In the genomic region with DNA sequence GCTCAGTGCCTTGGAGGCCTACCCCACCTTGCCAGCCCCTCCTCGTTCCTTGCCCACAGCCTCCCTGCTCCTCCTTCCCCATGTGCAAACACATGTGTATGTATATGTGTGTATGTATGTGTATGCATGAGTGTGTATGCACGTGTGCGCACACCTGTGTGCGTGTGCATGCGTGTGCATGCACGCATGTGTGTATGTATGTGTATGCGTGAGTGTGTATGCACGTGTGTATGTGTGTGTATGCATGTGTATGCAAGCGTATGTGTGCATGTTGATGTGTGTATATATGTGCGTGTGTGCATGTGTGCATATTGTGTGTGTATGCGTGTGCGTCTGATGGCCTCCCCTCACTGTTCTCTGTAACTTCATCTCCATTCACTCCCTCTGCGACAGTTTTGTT, we compare ENCODE assay signal across 23 cellular contexts.
DNase-seq lines count a peak whose midpoint lies in the region; ATAC-seq and TF ChIP-seq lines count a peak whose summit lies in the region.
"Had no signal": no experiment of that assay in that cellular context is flagged by ENCODE, and none has a peak within 500 bp of the region (broad histone marks: within the 10 kb centered on the region; RNA-seq: fewer than 3 reads in every experiment).

No MANE protein-coding gene starts in this region.

- CTCF ChIA-PET in activated CD8-positive, alpha-beta T cell treated with anti-CD3 and anti-CD28 coated beads, Interleukin-2, amount 10 ng/mL, durations not matched to agents 7 days and 5 days (lab: Charles Lee): no interaction called here
- CTCF ChIA-PET in activated CD8-positive, alpha-beta T cell treated with anti-CD3 and anti-CD28 coated beads for 36 hours (lab: Charles Lee): no interaction called here

- TF ChIP-seq POLR2A in uterus (IDR thresholded peaks at IDR 0.05): no peak

- H3K27me3 Mint-ChIP-seq in activated CD8-positive, alpha-beta T cell treated with anti-CD3 and anti-CD28 coated beads, Interleukin-2, amount 10 ng/mL, durations not matched to agents 7 days and 5 days (ENCODE audit: low read depth): peaks cover 17% of the 10 kb centered on the region
- H3K27me3 Mint-ChIP-seq in activated CD8-positive, alpha-beta T cell treated with anti-CD3 and anti-CD28 coated beads for 36 hours: peaks cover 17% of the 10 kb centered on the region
- H3K27me3 Mint-ChIP-seq in endothelial cell (ENCODE audit: unreplicated experiment): peaks cover 30% of the 10 kb centered on the region

- H3K9me3 Mint-ChIP-seq in activated CD8-positive, alpha-beta T cell treated with anti-CD3 and anti-CD28 coated beads, Interleukin-2, amount 10 ng/mL, durations not matched to agents 7 days and 5 days (ENCODE audit: insufficient read depth): no peaks in the 10 kb centered on the region
- no peaks in the 10 kb centered on the region for H3K9me3 Mint-ChIP-seq in activated CD8-positive, alpha-beta T cell treated with anti-CD3 and anti-CD28 coated beads for 36 hours
- H3K9me3 Mint-ChIP-seq in endothelial cell (ENCODE audit: unreplicated experiment): no peaks in the 10 kb centered on the region
- H3K9me3 Mint-ChIP-seq: CD4-positive, alpha-beta T cell; GM23338 had no signal

- peak overlapping the region; percentile 40 for H3K27ac Mint-ChIP-seq in activated CD8-positive, alpha-beta T cell treated with anti-CD3 and anti-CD28 coated beads, Interleukin-2, amount 10 ng/mL, durations not matched to agents 7 days and 5 days
- no peak overlapping the region for H3K27ac Mint-ChIP-seq in activated CD8-positive, alpha-beta T cell treated with anti-CD3 and anti-CD28 coated beads for 36 hours
- H3K27ac Mint-ChIP-seq in endothelial cell (ENCODE audit: unreplicated experiment): peak overlapping the region; percentile 43
- H3K27ac Mint-ChIP-seq: CD4-positive, alpha-beta T cell had no signal

- no peaks in the 10 kb centered on the region for H3K79me2 ChIP-seq in neural cell (replicated peaks; ENCODE audit: insufficient read depth, low read length)

- H3K27ac ChIP-seq in neural cell (ENCODE audit: low read length): peak overlapping the region; percentile 95
- no peak overlapping the region for H3K27ac ChIP-seq in effector memory CD4-positive, alpha-beta T cell (ENCODE audit: insufficient read depth, low read length, poor library complexity, severe bottlenecking)
- H3K27ac ChIP-seq in uterus: no peak overlapping the region
- H3K27ac ChIP-seq: 22Rv1, BLaER1, SJSA1 had no signal

- no peak for TF ChIP-seq RAD21 in neural cell (conservative IDR thresholded peaks at IDR 0.05)

- H3K4me3 Mint-ChIP-seq in activated CD8-positive, alpha-beta T cell treated with anti-CD3 and anti-CD28 coated beads, Interleukin-2, amount 10 ng/mL, durations not matched to agents 7 days and 5 days: no peak overlapping the region
- no peak overlapping the region for H3K4me3 Mint-ChIP-seq in activated CD8-positive, alpha-beta T cell treated with anti-CD3 and anti-CD28 coated beads for 36 hours
- H3K4me3 Mint-ChIP-seq in endothelial cell (ENCODE audit: unreplicated experiment): peak overlapping the region; percentile 4
- H3K4me3 Mint-ChIP-seq: CD4-positive, alpha-beta T cell; GM23338 had no signal

- H3K27me3 ChIP-seq in neural cell (ENCODE audit: insufficient read depth, low read depth, low read length) (no peaks in the 10 kb centered on the region), uterus (no peaks in the 10 kb centered on the region)
- H3K27me3 ChIP-seq in effector memory CD4-positive, alpha-beta T cell (replicated peaks; ENCODE audit: control insufficient read depth, insufficient read depth, low read length, poor library complexity, severe bottlenecking): peaks cover 5% of the 10 kb centered on the region
- H3K27me3 ChIP-seq: BLaER1 had no signal

- TF ChIP-seq EP300 in neural cell (conservative IDR thresholded peaks at IDR 0.05; ENCODE audit: poor library complexity, severe bottlenecking): no peak

- no peak for TF ChIP-seq CTCF in activated CD8-positive, alpha-beta T cell treated with anti-CD3 and anti-CD28 coated beads for 36 hours (IDR thresholded peaks at IDR 0.05)
- TF ChIP-seq CTCF in endothelial cell (IDR thresholded peaks at IDR 0.05; ENCODE audit: unreplicated experiment): no peak
- no peak for TF ChIP-seq CTCF in neural cell (IDR thresholded peaks at IDR 0.05; ENCODE audit: poor library complexity, severe bottlenecking)
- TF ChIP-seq CTCF in uterus (IDR thresholded peaks at IDR 0.05): no peak

- peak overlapping the region; percentile 73 for H3K9ac ChIP-seq in neural cell (ENCODE audit: low read length)
- H3K9ac ChIP-seq: BLaER1 had no signal

- ATAC-seq in activated CD8-positive, alpha-beta T cell treated with anti-CD3 and anti-CD28 coated beads, Interleukin-2, amount 10 ng/mL, durations not matched to agents 7 days and 5 days: no peak
- no peak for ATAC-seq in activated CD8-positive, alpha-beta T cell treated with anti-CD3 and anti-CD28 coated beads for 36 hours
- ATAC-seq in HG03460 (IDR thresholded peaks at IDR 0.05; ENCODE audit: unreplicated experiment) (no peak), GM21528 (IDR thresholded peaks at IDR 0.05; ENCODE audit: low FRiP score, unreplicated experiment) (no peak)
- ATAC-seq: GM23338, Right ventricle myocardium inferior had no signal

- DNase-seq in activated CD8-positive, alpha-beta T cell treated with anti-CD3 and anti-CD28 coated beads, Interleukin-2, amount 10 ng/mL, durations not matched to agents 7 days and 5 days: no peak
- no peak for DNase-seq in activated CD8-positive, alpha-beta T cell treated with anti-CD3 and anti-CD28 coated beads for 36 hours
- no peak for DNase-seq in endothelial cell (ENCODE audit: low spot score)
- no peak for DNase-seq in effector memory CD4-positive, alpha-beta T cell
- no peak for DNase-seq in uterus
- DNase-seq: ACHN; CD4-positive, alpha-beta T cell; COR-L47; DMS79; IMR-90; NCI-H1436; NCI-H187 treated with DMSO at 0.1 percent for 48 hours; NCI-H2107; NCI-H446 treated with DMSO at 0.1 percent for 48 hours; NCI-H526 treated with DMSO at 0.1 percent for 48 hours had no signal

- no peak overlapping the region for H3K4me2 ChIP-seq in neural cell (ENCODE audit: low read length)
- H3K4me2 ChIP-seq: GM23338 had no signal

- H3K9me3 ChIP-seq in neural cell (ENCODE audit: low read length) (no peaks in the 10 kb centered on the region), uterus (no peaks in the 10 kb centered on the region)
- H3K9me3 ChIP-seq in effector memory CD4-positive, alpha-beta T cell (ENCODE audit: control insufficient read depth, low read length): no peaks in the 10 kb centered on the region
- H3K9me3 ChIP-seq: BLaER1, SJSA1 had no signal

- no peak overlapping the region for H2AFZ ChIP-seq in neural cell (ENCODE audit: low read depth, low read length)

- H3K36me3 Mint-ChIP-seq in activated CD8-positive, alpha-beta T cell treated with anti-CD3 and anti-CD28 coated beads, Interleukin-2, amount 10 ng/mL, durations not matched to agents 7 days and 5 days (ENCODE audit: low read depth): no peaks in the 10 kb centered on the region
- no peaks in the 10 kb centered on the region for H3K36me3 Mint-ChIP-seq in activated CD8-positive, alpha-beta T cell treated with anti-CD3 and anti-CD28 coated beads for 36 hours (ENCODE audit: low read depth)
- H3K36me3 Mint-ChIP-seq in endothelial cell (ENCODE audit: low read depth, unreplicated experiment): peaks cover 14% of the 10 kb centered on the region

- POLR2A ChIA-PET in activated CD8-positive, alpha-beta T cell treated with anti-CD3 and anti-CD28 coated beads, Interleukin-2, amount 10 ng/mL, durations not matched to agents 7 days and 5 days (lab: Charles Lee): no interaction called here
- POLR2A ChIA-PET in activated CD8-positive, alpha-beta T cell treated with anti-CD3 and anti-CD28 coated beads for 36 hours (lab: Charles Lee): no interaction called here

- no peaks in the 10 kb centered on the region for H3K4me1 Mint-ChIP-seq in activated CD8-positive, alpha-beta T cell treated with anti-CD3 and anti-CD28 coated beads, Interleukin-2, amount 10 ng/mL, durations not matched to agents 7 days and 5 days (ENCODE audit: low read depth)
- H3K4me1 Mint-ChIP-seq in activated CD8-positive, alpha-beta T cell treated with anti-CD3 and anti-CD28 coated beads for 36 hours (ENCODE audit: low read depth): peaks cover 2% of the 10 kb centered on the region
- H3K4me1 Mint-ChIP-seq in endothelial cell (ENCODE audit: unreplicated experiment): peaks cover 59% of the 10 kb centered on the region

- no peaks in the 10 kb centered on the region for H3K4me1 ChIP-seq in effector memory CD4-positive, alpha-beta T cell (ENCODE audit: control insufficient read depth, insufficient read depth, low read length, poor library complexity, severe bottlenecking)
- no peaks in the 10 kb centered on the region for H3K4me1 ChIP-seq in uterus

- no peaks in the 10 kb centered on the region for H3K9me2 ChIP-seq in neural cell (ENCODE audit: insufficient read depth, low read length)

- H4K20me1 ChIP-seq in neural cell (ENCODE audit: insufficient read depth): no peaks in the 10 kb centered on the region
- H4K20me1 ChIP-seq: BLaER1 had no signal

- intact Hi-C loops in activated CD8-positive, alpha-beta T cell treated with anti-CD3 and anti-CD28 coated beads for 36 hours (cut with micrococcal nuclease): no loop called here
- intact Hi-C loops in uterus (cut with DNase I; ENCODE audit: low total_unique reads): no loop called here

- H3K4me3 ChIP-seq in neural cell (ENCODE audit: low read length): no peak overlapping the region
- no peak overlapping the region for H3K4me3 ChIP-seq in effector memory CD4-positive, alpha-beta T cell (ENCODE audit: insufficient read depth, low read depth, low read length, poor library complexity, severe bottlenecking)
- H3K4me3 ChIP-seq in uterus: no peak overlapping the region
- H3K4me3 ChIP-seq: BLaER1, GM23338, SJSA1 had no signal

- no peaks in the 10 kb centered on the region for H3F3A ChIP-seq in neural cell (ENCODE audit: insufficient read depth, low read length, poor library complexity, severe bottlenecking)

- H3K36me3 ChIP-seq in neural cell (ENCODE audit: insufficient read depth, low read length) (no peaks in the 10 kb centered on the region), uterus (no peaks in the 10 kb centered on the region)
- no peaks in the 10 kb centered on the region for H3K36me3 ChIP-seq in effector memory CD4-positive, alpha-beta T cell (ENCODE audit: control insufficient read depth, insufficient read depth, low read length)
- H3K36me3 ChIP-seq: BLaER1, SJSA1 had no signal

TF ChIP-seq in neural cell, 6 proteins besides CTCF, POLR2A, EP300 and RAD21:
- TF ChIP-seq SMC3 (conservative IDR thresholded peaks at IDR 0.05; ENCODE audit: poor library complexity) (no peak), EZH2 (IDR thresholded peaks at IDR 0.05; ENCODE audit: borderline replicate concordance, insufficient read depth, low read length, poor library complexity, severe bottlenecking) (no peak), POLR2AphosphoS5 (IDR thresholded peaks at IDR 0.05) (peak; percentile 26), TAF1 (IDR thresholded peaks at IDR 0.05; ENCODE audit: low read depth) (no peak), MXI1 (conservative IDR thresholded peaks at IDR 0.05; ENCODE audit: poor library complexity, severe bottlenecking) (no peak)
